ENCODE assay signal across 20 cellular contexts in the genomic region with DNA sequence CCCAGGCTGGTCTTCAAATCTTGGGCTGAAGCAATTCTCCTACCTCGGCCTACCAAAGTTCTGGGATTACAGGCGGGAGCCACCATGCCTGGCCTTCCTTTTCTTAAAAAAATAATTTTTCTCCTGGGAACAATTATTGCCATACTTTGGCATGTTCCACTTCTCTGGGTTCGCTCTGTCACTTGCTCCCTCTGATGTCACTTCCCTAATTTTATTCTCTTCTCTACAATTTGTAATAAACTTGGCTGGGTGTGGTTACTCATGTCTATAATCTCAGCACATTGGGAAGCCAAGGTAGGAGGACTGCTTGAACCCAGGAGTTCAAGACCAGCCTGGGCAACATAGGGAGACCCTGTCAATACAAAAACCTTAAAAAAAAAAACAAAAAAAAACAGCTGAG.
"Had no signal": no experiment of that assay in that cellular context is flagged by ENCODE, and none has a peak within 500 bp of the region (broad histone marks: within the 10 kb centered on the region; RNA-seq: fewer than 3 reads in every experiment).

No MANE protein-coding gene starts in this region.

- H3K4me3 Mint-ChIP-seq: activated CD4-positive, alpha-beta memory T cell treated with anti-CD3 and anti-CD28 coated beads for 36 hours; activated CD4-positive, alpha-beta T cell treated with anti-CD3 and anti-CD28 coated beads, Interleukin-2, amount 10 ng/mL, durations not matched to agents 24 days and 14 days; mesothelial cell of epicardium; natural killer cell; neural progenitor cell had no signal

- H3K79me2 ChIP-seq: hepatocyte had no signal

- H3K9ac ChIP-seq: neural progenitor cell had no signal

- H3K27ac ChIP-seq: brain microvascular endothelial cell, gastroesophageal sphincter, hepatocyte, neural progenitor cell, tibial nerve had no signal

- H3K4me3 ChIP-seq: coronary artery, gastroesophageal sphincter, hepatocyte, neural progenitor cell, tibial nerve had no signal

- H3K4me1 Mint-ChIP-seq: activated CD4-positive, alpha-beta T cell treated with anti-CD3 and anti-CD28 coated beads, Interleukin-2, amount 10 ng/mL, durations not matched to agents 24 days and 14 days; mesothelial cell of epicardium; natural killer cell; neural progenitor cell had no signal

- DNase-seq: activated CD4-positive, alpha-beta memory T cell treated with anti-CD3 and anti-CD28 coated beads for 36 hours; activated CD4-positive, alpha-beta T cell treated with anti-CD3 and anti-CD28 coated beads, Interleukin-2, amount 10 ng/mL, durations not matched to agents 24 days and 14 days; activated CD4-positive, CD25-positive, alpha-beta regulatory T cell treated with anti-CD3 and anti-CD28 coated beads, Interleukin-2, amount 50 U/mL, for 72 hours; activated CD8-positive, alpha-beta memory T cell treated with anti-CD3 and anti-CD28 coated beads, Interleukin-2, amount 50 U/mL, for 4 hours; activated naive CD4-positive, alpha-beta T cell treated with Interleukin-2 at 50 U/mL for 16 hours; activated T-cell treated with anti-CD3 and anti-CD28 coated beads, Interleukin-2, amount 50 U/mL, for 48 hours; amniotic stem cell; brain microvascular endothelial cell; islet precursor cell; left ventricle myocardium superior; natural killer cell; right cardiac atrium; stimulated activated CD4-positive, alpha-beta T cell treated with anti-CD3 and anti-CD28 coated beads, Interleukin-4, amount 100 ng/mL, for 1 hour; T-helper 2 cell had no signal

- H3K27me3 Mint-ChIP-seq: activated CD4-positive, alpha-beta memory T cell treated with anti-CD3 and anti-CD28 coated beads for 36 hours; activated CD4-positive, alpha-beta T cell treated with anti-CD3 and anti-CD28 coated beads, Interleukin-2, amount 10 ng/mL, durations not matched to agents 24 days and 14 days had no signal

- H3K27me3 ChIP-seq: brain microvascular endothelial cell, gastroesophageal sphincter, hepatocyte, neural progenitor cell, tibial nerve had no signal

- H3K9me3 Mint-ChIP-seq: activated CD4-positive, alpha-beta memory T cell treated with anti-CD3 and anti-CD28 coated beads for 36 hours; activated CD4-positive, alpha-beta T cell treated with anti-CD3 and anti-CD28 coated beads, Interleukin-2, amount 10 ng/mL, durations not matched to agents 24 days and 14 days; mesothelial cell of epicardium; natural killer cell; neural progenitor cell had no signal

- H3K4me2 ChIP-seq: hepatocyte, neural progenitor cell had no signal

- H3K27ac Mint-ChIP-seq: activated CD4-positive, alpha-beta T cell treated with anti-CD3 and anti-CD28 coated beads, Interleukin-2, amount 10 ng/mL, durations not matched to agents 24 days and 14 days; mesothelial cell of epicardium; neural progenitor cell had no signal

- H3K4me1 ChIP-seq: neural progenitor cell had no signal
